In genomic region chr10:6473901-6474370, GRCh38 we compare ENCODE assay signal across 1 cellular context.
A peak's percentile ranks its signal among the peaks of the same experiment; 100 is the strongest.
TF ChIP-seq lines count a peak whose summit lies in the region.

No MANE protein-coding gene starts in this region.

TF ChIP-seq in GM12878, 131 proteins besides CTCF, POLR2A, EP300 and RAD21 (continued from another document and continues in another):
- TF ChIP-seq ATF2 (IDR thresholded peaks at IDR 0.05; ENCODE audit: low read length) (peak; percentile 19; the same call in 1 of the 2 replicates), IKZF2 (IDR thresholded peaks at IDR 0.05) (peak in 1 of 2 experiments; percentile 18; a peak in 3 of 4 replicates), ZNF24 (IDR thresholded peaks at IDR 0.05) (no peak), SUZ12 (IDR thresholded peaks at IDR 0.05; ENCODE audit: unreplicated experiment) (no peak), RBBP5 (conservative IDR thresholded peaks at IDR 0.05) (no peak), EZH2 (IDR thresholded peaks at IDR 0.05; ENCODE audit: borderline replicate concordance, control insufficient read depth, low read depth, low read length) (no peak), SIX5 (IDR thresholded peaks at IDR 0.05; ENCODE audit: low read depth, low read length, severe bottlenecking) (no peak), IRF4 (IDR thresholded peaks at IDR 0.05; ENCODE audit: low read depth, low read length) (no peak), CREB1 (IDR thresholded peaks at IDR 0.05; ENCODE audit: low read depth) (no peak), CBX5 (IDR thresholded peaks at IDR 0.05; ENCODE audit: low read depth) (no peak), RELB (IDR thresholded peaks at IDR 0.05; ENCODE audit: low read depth) (no peak), ZSCAN29 (IDR thresholded peaks at IDR 0.05) (no peak), HDAC2 (IDR thresholded peaks at IDR 0.05) (no peak), NFIC (IDR thresholded peaks at IDR 0.05; ENCODE audit: low read depth, low read length) (no peak), CBFB (IDR thresholded peaks at IDR 0.05; ENCODE audit: low read depth) (no peak), RCOR1 (conservative IDR thresholded peaks at IDR 0.05; ENCODE audit: low read depth, low read length) (no peak), RB1 (IDR thresholded peaks at IDR 0.05; ENCODE audit: borderline replicate concordance) (no peak), HSF1 (IDR thresholded peaks at IDR 0.05; ENCODE audit: low read depth, low read length) (no peak), USF1 (IDR thresholded peaks at IDR 0.05; ENCODE audit: borderline replicate concordance, extremely low read length, insufficient read depth, low read depth, low read length) (no peak), PAX5 (IDR thresholded peaks at IDR 0.05; ENCODE audit: borderline replicate concordance, low read depth, low read length) (no peak), PML (IDR thresholded peaks at IDR 0.05; ENCODE audit: low read length) (no peak), MLLT1 (IDR thresholded peaks at IDR 0.05) (no peak; the same call in 1 of the 2 replicates), SUPT20H (IDR thresholded peaks at IDR 0.05; ENCODE audit: borderline replicate concordance, control insufficient read depth, low read depth, low read length) (no peak), YY1 (IDR thresholded peaks at IDR 0.05; ENCODE audit: low read depth, low read length) (no peak; the same call in 1 of the 2 replicates), IKZF1 (conservative IDR thresholded peaks at IDR 0.05) (peak; percentile 58), NBN (IDR thresholded peaks at IDR 0.05) (0 out of 2 replicates have a peak, but pooled peaks have one; percentile 4), RAD51 (IDR thresholded peaks at IDR 0.05) (no peak), PAX8 (IDR thresholded peaks at IDR 0.05) (no peak), ZNF207 (IDR thresholded peaks at IDR 0.05; ENCODE audit: borderline replicate concordance) (no peak), POU2F2 (IDR thresholded peaks at IDR 0.05; ENCODE audit: borderline replicate concordance, low read depth, low read length) (no peak), CHD4 (IDR thresholded peaks at IDR 0.05) (no peak), SPI1 (IDR thresholded peaks at IDR 0.05; ENCODE audit: borderline replicate concordance, insufficient read depth, low read depth, low read length) (no peak), JUND (IDR thresholded peaks at IDR 0.05; ENCODE audit: low read depth, low read length) (no peak), BHLHE40 (IDR thresholded peaks at IDR 0.05; ENCODE audit: borderline replicate concordance in 1 of 2, low read depth in 2 of 2, low read length in 1 of 2) (no peak), RUNX3 (IDR thresholded peaks at IDR 0.05; ENCODE audit: low read length) (peak; percentile 51; the same call in 1 of the 2 replicates), EED (IDR thresholded peaks at IDR 0.05; ENCODE audit: low read depth) (peak; percentile 48; the same call in 1 of the 2 replicates), WRNIP1 (IDR thresholded peaks at IDR 0.05; ENCODE audit: borderline replicate concordance, low read depth, low read length) (no peak), KLF5 (IDR thresholded peaks at IDR 0.05; ENCODE audit: partially characterized antibody) (no peak), BACH1 (IDR thresholded peaks at IDR 0.05; ENCODE audit: borderline replicate concordance) (no peak), ETV6 (conservative IDR thresholded peaks at IDR 0.05 in 1 of 2, IDR thresholded peaks at IDR 0.05 in 1 of 2; ENCODE audit: borderline replicate concordance in 1 of 2, low read depth in 1 of 2) (peak in 1 of 2 experiments; percentile 47; a peak in 1 of 4 replicates)
- TF ChIP-seq, protein P1, sequence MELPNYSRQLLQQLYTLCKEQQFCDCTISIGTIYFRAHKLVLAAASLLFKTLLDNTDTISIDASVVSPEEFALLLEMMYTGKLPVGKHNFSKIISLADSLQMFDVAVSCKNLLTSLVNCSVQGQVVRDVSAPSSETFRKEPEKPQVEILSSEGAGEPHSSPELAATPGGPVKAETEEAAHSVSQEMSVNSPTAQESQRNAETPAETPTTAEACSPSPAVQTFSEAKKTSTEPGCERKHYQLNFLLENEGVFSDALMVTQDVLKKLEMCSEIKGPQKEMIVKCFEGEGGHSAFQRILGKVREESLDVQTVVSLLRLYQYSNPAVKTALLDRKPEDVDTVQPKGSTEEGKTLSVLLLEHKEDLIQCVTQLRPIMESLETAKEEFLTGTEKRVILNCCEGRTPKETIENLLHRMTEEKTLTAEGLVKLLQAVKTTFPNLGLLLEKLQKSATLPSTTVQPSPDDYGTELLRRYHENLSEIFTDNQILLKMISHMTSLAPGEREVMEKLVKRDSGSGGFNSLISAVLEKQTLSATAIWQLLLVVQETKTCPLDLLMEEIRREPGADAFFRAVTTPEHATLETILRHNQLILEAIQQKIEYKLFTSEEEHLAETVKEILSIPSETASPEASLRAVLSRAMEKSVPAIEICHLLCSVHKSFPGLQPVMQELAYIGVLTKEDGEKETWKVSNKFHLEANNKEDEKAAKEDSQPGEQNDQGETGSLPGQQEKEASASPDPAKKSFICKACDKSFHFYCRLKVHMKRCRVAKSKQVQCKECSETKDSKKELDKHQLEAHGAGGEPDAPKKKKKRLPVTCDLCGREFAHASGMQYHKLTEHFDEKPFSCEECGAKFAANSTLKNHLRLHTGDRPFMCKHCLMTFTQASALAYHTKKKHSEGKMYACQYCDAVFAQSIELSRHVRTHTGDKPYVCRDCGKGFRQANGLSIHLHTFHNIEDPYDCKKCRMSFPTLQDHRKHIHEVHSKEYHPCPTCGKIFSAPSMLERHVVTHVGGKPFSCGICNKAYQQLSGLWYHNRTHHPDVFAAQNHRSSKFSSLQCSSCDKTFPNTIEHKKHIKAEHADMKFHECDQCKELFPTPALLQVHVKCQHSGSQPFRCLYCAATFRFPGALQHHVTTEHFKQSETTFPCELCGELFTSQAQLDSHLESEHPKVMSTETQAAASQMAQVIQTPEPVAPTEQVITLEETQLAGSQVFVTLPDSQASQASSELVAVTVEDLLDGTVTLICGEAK (IDR thresholded peaks at IDR 0.05; ENCODE audit: borderline replicate concordance): no peak
- TF ChIP-seq, protein P2, sequence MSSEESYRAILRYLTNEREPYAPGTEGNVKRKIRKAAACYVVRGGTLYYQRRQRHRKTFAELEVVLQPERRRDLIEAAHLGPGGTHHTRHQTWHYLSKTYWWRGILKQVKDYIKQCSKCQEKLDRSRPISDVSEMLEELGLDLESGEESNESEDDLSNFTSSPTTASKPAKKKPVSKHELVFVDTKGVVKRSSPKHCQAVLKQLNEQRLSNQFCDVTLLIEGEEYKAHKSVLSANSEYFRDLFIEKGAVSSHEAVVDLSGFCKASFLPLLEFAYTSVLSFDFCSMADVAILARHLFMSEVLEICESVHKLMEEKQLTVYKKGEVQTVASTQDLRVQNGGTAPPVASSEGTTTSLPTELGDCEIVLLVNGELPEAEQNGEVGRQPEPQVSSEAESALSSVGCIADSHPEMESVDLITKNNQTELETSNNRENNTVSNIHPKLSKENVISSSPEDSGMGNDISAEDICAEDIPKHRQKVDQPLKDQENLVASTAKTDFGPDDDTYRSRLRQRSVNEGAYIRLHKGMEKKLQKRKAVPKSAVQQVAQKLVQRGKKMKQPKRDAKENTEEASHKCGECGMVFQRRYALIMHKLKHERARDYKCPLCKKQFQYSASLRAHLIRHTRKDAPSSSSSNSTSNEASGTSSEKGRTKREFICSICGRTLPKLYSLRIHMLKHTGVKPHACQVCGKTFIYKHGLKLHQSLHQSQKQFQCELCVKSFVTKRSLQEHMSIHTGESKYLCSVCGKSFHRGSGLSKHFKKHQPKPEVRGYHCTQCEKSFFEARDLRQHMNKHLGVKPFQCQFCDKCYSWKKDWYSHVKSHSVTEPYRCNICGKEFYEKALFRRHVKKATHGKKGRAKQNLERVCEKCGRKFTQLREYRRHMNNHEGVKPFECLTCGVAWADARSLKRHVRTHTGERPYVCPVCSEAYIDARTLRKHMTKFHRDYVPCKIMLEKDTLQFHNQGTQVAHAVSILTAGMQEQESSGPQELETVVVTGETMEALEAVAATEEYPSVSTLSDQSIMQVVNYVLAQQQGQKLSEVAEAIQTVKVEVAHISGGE (CRISPR knock-in tag; IDR thresholded peaks at IDR 0.05): no peak
- TF ChIP-seq, protein P3, sequence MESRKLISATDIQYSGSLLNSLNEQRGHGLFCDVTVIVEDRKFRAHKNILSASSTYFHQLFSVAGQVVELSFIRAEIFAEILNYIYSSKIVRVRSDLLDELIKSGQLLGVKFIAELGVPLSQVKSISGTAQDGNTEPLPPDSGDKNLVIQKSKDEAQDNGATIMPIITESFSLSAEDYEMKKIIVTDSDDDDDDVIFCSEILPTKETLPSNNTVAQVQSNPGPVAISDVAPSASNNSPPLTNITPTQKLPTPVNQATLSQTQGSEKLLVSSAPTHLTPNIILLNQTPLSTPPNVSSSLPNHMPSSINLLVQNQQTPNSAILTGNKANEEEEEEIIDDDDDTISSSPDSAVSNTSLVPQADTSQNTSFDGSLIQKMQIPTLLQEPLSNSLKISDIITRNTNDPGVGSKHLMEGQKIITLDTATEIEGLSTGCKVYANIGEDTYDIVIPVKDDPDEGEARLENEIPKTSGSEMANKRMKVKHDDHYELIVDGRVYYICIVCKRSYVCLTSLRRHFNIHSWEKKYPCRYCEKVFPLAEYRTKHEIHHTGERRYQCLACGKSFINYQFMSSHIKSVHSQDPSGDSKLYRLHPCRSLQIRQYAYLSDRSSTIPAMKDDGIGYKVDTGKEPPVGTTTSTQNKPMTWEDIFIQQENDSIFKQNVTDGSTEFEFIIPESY (IDR thresholded peaks at IDR 0.05): no peak
- TF ChIP-seq, protein P4, sequence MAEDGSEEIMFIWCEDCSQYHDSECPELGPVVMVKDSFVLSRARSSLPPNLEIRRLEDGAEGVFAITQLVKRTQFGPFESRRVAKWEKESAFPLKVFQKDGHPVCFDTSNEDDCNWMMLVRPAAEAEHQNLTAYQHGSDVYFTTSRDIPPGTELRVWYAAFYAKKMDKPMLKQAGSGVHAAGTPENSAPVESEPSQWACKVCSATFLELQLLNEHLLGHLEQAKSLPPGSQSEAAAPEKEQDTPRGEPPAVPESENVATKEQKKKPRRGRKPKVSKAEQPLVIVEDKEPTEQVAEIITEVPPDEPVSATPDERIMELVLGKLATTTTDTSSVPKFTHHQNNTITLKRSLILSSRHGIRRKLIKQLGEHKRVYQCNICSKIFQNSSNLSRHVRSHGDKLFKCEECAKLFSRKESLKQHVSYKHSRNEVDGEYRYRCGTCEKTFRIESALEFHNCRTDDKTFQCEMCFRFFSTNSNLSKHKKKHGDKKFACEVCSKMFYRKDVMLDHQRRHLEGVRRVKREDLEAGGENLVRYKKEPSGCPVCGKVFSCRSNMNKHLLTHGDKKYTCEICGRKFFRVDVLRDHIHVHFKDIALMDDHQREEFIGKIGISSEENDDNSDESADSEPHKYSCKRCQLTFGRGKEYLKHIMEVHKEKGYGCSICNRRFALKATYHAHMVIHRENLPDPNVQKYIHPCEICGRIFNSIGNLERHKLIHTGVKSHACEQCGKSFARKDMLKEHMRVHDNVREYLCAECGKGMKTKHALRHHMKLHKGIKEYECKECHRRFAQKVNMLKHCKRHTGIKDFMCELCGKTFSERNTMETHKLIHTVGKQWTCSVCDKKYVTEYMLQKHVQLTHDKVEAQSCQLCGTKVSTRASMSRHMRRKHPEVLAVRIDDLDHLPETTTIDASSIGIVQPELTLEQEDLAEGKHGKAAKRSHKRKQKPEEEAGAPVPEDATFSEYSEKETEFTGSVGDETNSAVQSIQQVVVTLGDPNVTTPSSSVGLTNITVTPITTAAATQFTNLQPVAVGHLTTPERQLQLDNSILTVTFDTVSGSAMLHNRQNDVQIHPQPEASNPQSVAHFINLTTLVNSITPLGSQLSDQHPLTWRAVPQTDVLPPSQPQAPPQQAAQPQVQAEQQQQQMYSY (CRISPR knock-in tag; IDR thresholded peaks at IDR 0.05): no peak
